25 cellular contexts compared by ENCODE assay signal in the genomic region with DNA sequence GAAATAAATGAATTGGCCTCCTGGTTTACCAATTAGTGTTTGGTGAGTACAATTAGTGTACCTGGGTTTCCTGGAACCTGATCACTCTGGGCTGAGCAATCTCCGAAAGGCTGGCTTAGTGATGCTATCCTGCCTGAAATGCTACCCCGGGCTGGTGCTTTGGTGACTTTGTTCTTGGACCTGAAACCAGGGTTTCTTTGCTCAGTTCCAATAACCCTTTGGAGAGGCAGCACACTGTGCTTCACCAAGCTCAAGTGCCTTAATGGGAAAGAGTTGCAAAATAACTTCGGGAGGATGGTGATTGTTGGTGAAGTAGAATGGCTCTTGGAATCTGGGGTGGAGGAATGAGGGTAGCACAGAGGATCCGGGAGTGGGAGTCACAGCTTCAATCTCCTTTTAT. TPM values are rescaled to one million over a fixed set of nuclear protein-coding genes. Genes with fewer than 3 reads are reported as not detected.
"Had no signal": no experiment of that assay in that cellular context is flagged by ENCODE, and none has a peak within 500 bp of the region (broad histone marks: within the 10 kb centered on the region; RNA-seq: fewer than 3 reads in every experiment).

No MANE protein-coding gene starts in this region.

- H3K27me3 ChIP-seq: ovary, right atrium auricular region, right lobe of liver, transverse colon, uterus had no signal

- H3K36me3 ChIP-seq: left ventricle myocardium inferior, ovary, right atrium auricular region, right lobe of liver, transverse colon, uterus had no signal

- H3K27ac ChIP-seq: left ventricle myocardium inferior, ovary, right atrium auricular region, right lobe of liver, transverse colon, uterus had no signal

- DNase-seq: immature natural killer cell; kidney; left colon; left ventricle myocardium inferior; mammary epithelial cell; mesenchymal stem cell; naive thymus-derived CD4-positive, alpha-beta T cell; ovary; right lobe of liver; stimulated activated CD4-positive, alpha-beta T cell treated with anti-CD3 and anti-CD28 coated beads, Interleukin-1b, Interleukin-23, amount 100 ng/mL, for 48 hours; stimulated activated CD4-positive, alpha-beta T cell treated with anti-CD3 and anti-CD28 coated beads, Interleukin-2, amount 100 ng/mL, for 48 hours; stimulated activated CD4-positive, alpha-beta T cell treated with anti-CD3 and anti-CD28 coated beads, Interleukin-4, amount 100 ng/mL, for 4 hours; stimulated activated CD8-positive, alpha-beta memory T cell treated with anti-CD3 and anti-CD28 coated beads, Interleukin-4, amount 100 ng/mL, for 48 hours; stimulated activated naive CD4-positive, alpha-beta T cell treated with Interleukin-2 at 50 U/mL for 16 hours; stimulated activated naive CD8-positive, alpha-beta T cell treated with anti-CD3 and anti-CD28 coated beads, Interleukin-15, amount 100 ng/mL, for 72 hours; substantia nigra; transverse colon; uterus had no signal

- ATAC-seq: naive thymus-derived CD4-positive, alpha-beta T cell; natural killer cell treated with Interleukin-12 subunit alpha and Interleukin-12 subunit beta and Interleukin-15 and Interleukin-18, amount 100 ng/mL, for 72 hours; right lobe of liver; stimulated activated memory B cell treated with anti-CD40 and anti-IgM and Interleukin-4, amounts not matched to agents 10 μg/mL and 1 μg/mL and 100 μg/mL, for 72 hours; stimulated activated naive CD8-positive, alpha-beta T cell treated with anti-CD3 and anti-CD28 coated beads, Interleukin-15, amount 100 ng/mL, for 72 hours had no signal

- H3K4me1 ChIP-seq: right atrium auricular region, right lobe of liver, uterus had no signal

- H3K9me3 ChIP-seq: left ventricle myocardium inferior, ovary, right atrium auricular region, right lobe of liver, transverse colon, uterus had no signal

- H3K4me3 ChIP-seq: left ventricle myocardium inferior, ovary, right atrium auricular region, right lobe of liver, smooth muscle cell, transverse colon, uterus had no signal

RNA-seq across cellular contexts. Expression of gene DMBT1, which starts 6.0 kb away (rescaled TPM):
- total RNA-seq: mononuclear cell; naive thymus-derived CD4-positive, alpha-beta T cell; natural killer cell treated with Interleukin-12 subunit alpha and Interleukin-12 subunit beta and Interleukin-15 and Interleukin-18, amount 100 ng/mL, for 72 hours; pulmonary artery endothelial cell; skeletal muscle tissue; smooth muscle cell had no signal
